Comparison of ENCODE assay signal across 10 cellular contexts in genomic region chr1:24322636-24323177, GRCh38. TPM values are rescaled to one million over a fixed set of nuclear protein-coding genes. Genes with fewer than 3 reads are reported as not detected.
A peak's percentile ranks its signal among the peaks of the same experiment; 100 is the strongest.
DNase-seq lines count a peak whose midpoint lies in the region; ATAC-seq and TF ChIP-seq lines count a peak whose summit lies in the region.
"Had no signal": no experiment of that assay in that cellular context is flagged by ENCODE, and none has a peak within 500 bp of the region (broad histone marks: within the 10 kb centered on the region; RNA-seq: fewer than 3 reads in every experiment).

No MANE protein-coding gene starts in this region.

- TF ChIP-seq POLR2A in Peyer's patch (IDR thresholded peaks at IDR 0.05), result no peak

- H3K9ac ChIP-seq in ES-I3 (ENCODE audit: low read depth, low read length) (peak overlapping the region; percentile 77; the same call in 1 of the 2 replicates), rectal smooth muscle tissue (ENCODE audit: low read length) (no peak overlapping the region)
- H3K9ac ChIP-seq: parathyroid adenoma had no signal

- TF ChIP-seq CTCF in Peyer's patch (IDR thresholded peaks at IDR 0.05), result no peak
- TF ChIP-seq CTCF in fibroblast of villous mesenchyme (IDR thresholded peaks at IDR 0.05; ENCODE audit: insufficient read depth, low read depth, low read length), result no peak

- H3K4me1 ChIP-seq in ES-I3 (ENCODE audit: insufficient read depth, low read length) (peaks cover 33% of the 10 kb centered on the region), Peyer's patch (peaks cover 0 to 24% (median 9%) of the 10 kb centered on the region in 4 donors), rectal smooth muscle tissue (ENCODE audit: control insufficient read depth, insufficient read depth, low read length) (no peaks in the 10 kb centered on the region)
- H3K4me1 ChIP-seq: parathyroid adenoma had no signal

- H3K9me3 ChIP-seq in ES-I3 (ENCODE audit: control insufficient read depth, insufficient read depth, low read length), result no peaks in the 10 kb centered on the region
- H3K9me3 ChIP-seq in Peyer's patch, result no peaks in the 10 kb centered on the region

- no peak for ATAC-seq in GM18498 (IDR thresholded peaks at IDR 0.05; ENCODE audit: unreplicated experiment)

- no peak for DNase-seq in Peyer's patch
- DNase-seq in fibroblast of villous mesenchyme (ENCODE audit: low read depth), result no peak
- DNase-seq in NCI-H1436 (lab: John Stamatoyannopoulos, UW), result no peak
- no peak for DNase-seq in NCI-H2196 treated with DMSO at 0.1 percent for 48 hours (lab: John Stamatoyannopoulos, UW; ENCODE audit: unreplicated experiment)
- no peak for DNase-seq in islet precursor cell

- peak overlapping the region; percentile 40 to 65 (median 53) for H3K4me3 ChIP-seq in Peyer's patch
- H3K4me3 ChIP-seq in fibroblast of villous mesenchyme (ENCODE audit: low read depth, low read length), result peak overlapping the region; percentile 55
- peak overlapping the region; percentile 57 for H3K4me3 ChIP-seq in rectal smooth muscle tissue (ENCODE audit: low read length)

- H3K27ac ChIP-seq in Peyer's patch, result peak overlapping the region in 2 of 4 donors; percentile 41 to 67
- H3K27ac ChIP-seq in rectal smooth muscle tissue (ENCODE audit: low read depth, low read length), result no peak overlapping the region
- H3K27ac ChIP-seq: parathyroid adenoma had no signal

- H3K27me3 ChIP-seq in Peyer's patch (no peaks in the 10 kb centered on the region), rectal smooth muscle tissue (ENCODE audit: control insufficient read depth, insufficient read depth, low read length) (peaks cover 2% of the 10 kb centered on the region)

- H3K36me3 ChIP-seq in ES-I3 (ENCODE audit: insufficient read depth, low read length), result no peaks in the 10 kb centered on the region
- no peaks in the 10 kb centered on the region for H3K36me3 ChIP-seq in Peyer's patch
- H3K36me3 ChIP-seq in rectal smooth muscle tissue (ENCODE audit: control insufficient read depth, insufficient read depth, low read length), result no peaks in the 10 kb centered on the region

RNA-seq across cellular contexts. Expression of gene GRHL3, which starts 3.5 kb away (rescaled TPM):
- total RNA-seq in Peyer's patch, result 1 to 10 TPM in 1 of 4 donors, under 1 TPM in 2, not detected in 1; 0.35 to 1.1 (median 0.66) TPM
- not detected in 2 replicates for total RNA-seq in fibroblast of villous mesenchyme
- total RNA-seq: M059J had no signal
